ENCODE assay signal across 15 cellular contexts in genomic region chr10:21985541-21985940, GRCh38. TPM values are rescaled to one million over a fixed set of nuclear protein-coding genes. Genes with fewer than 3 reads are reported as not detected.
DNase-seq lines count a peak whose midpoint lies in the region; ATAC-seq, FAIRE-seq and TF ChIP-seq lines count a peak whose summit lies in the region.
"Had no signal": no experiment of that assay in that cellular context is flagged by ENCODE, and none has a peak within 500 bp of the region (broad histone marks: within the 10 kb centered on the region; RNA-seq: fewer than 3 reads in every experiment).

No MANE protein-coding gene starts in this region.

- peaks cover 5% of the 10 kb centered on the region for H3K36me3 Mint-ChIP-seq in astrocyte (ENCODE audit: low read depth, unreplicated experiment)

- H3K9me3 ChIP-seq in IMR-90 (ENCODE audit: control insufficient read depth, insufficient read depth, low read length) (no peaks in the 10 kb centered on the region), astrocyte (ENCODE audit: insufficient read depth, low read depth, low read length) (no peaks in the 10 kb centered on the region)
- H3K9me3 ChIP-seq: SJSA1 had no signal

- H3K9ac ChIP-seq in IMR-90 (ENCODE audit: low read depth, low read length) (no peak overlapping the region), astrocyte (ENCODE audit: low read length) (no peak overlapping the region)

- H3K27me3 Mint-ChIP-seq in astrocyte (ENCODE audit: low read depth, unreplicated experiment) = no peaks in the 10 kb centered on the region

- H3K14ac ChIP-seq in IMR-90 (replicated peaks; ENCODE audit: low read depth, low read length) = no peak overlapping the region

- H3K9me1 ChIP-seq in IMR-90 (ENCODE audit: insufficient read depth, low read length) = no peaks in the 10 kb centered on the region

- no peak overlapping the region for H4K5ac ChIP-seq in IMR-90 (ENCODE audit: low read depth, low read length)

- in situ Hi-C loops in IMR-90 (cut with MboI; ENCODE audit: low sequenced_read_pairs) = no loop called here

- H3K23ac ChIP-seq in IMR-90 (ENCODE audit: low read depth, low read length) = no peak overlapping the region

- no peak for FAIRE-seq in astrocyte (lab: Jason Lieb, UNC)
- FAIRE-seq: D721Med, H54 had no signal

- H2BK120ac ChIP-seq in IMR-90 (ENCODE audit: low read depth, low read length) = no peak overlapping the region

- POLR2A ChIA-PET in IMR-90 (lab: Charles Lee; ENCODE audit: unreplicated experiment) = no interaction called here

- H3K36me3 ChIP-seq in IMR-90 (ENCODE audit: control insufficient read depth, insufficient read depth, low read length) (no peaks in the 10 kb centered on the region), astrocyte (ENCODE audit: insufficient read depth, low read length) (no peaks in the 10 kb centered on the region)
- H3K36me3 ChIP-seq: SJSA1 had no signal

- no peak overlapping the region for H3K27ac ChIP-seq in IMR-90 (ENCODE audit: insufficient read depth, low read length)
- no peak overlapping the region for H3K27ac ChIP-seq in astrocyte (ENCODE audit: low read depth, low read length)
- H3K27ac ChIP-seq: SJSA1 had no signal

- H3K9me3 Mint-ChIP-seq in astrocyte (ENCODE audit: unreplicated experiment) = no peaks in the 10 kb centered on the region

- H4K20me1 ChIP-seq in IMR-90 (ENCODE audit: insufficient read depth, low read length) = no peaks in the 10 kb centered on the region
- H4K20me1 ChIP-seq in astrocyte (ENCODE audit: insufficient read depth, low read length) = peaks cover 20% of the 10 kb centered on the region

- no peak overlapping the region for H2BK20ac ChIP-seq in IMR-90 (ENCODE audit: low read depth, low read length)

- no peak for ATAC-seq in IMR-90 (ENCODE audit: low read depth)
- ATAC-seq: CD8-positive, alpha-beta T cell had no signal

- H3K4me3 Mint-ChIP-seq in astrocyte (ENCODE audit: unreplicated experiment) = no peak overlapping the region
- H3K4me3 Mint-ChIP-seq: CD8-positive, alpha-beta T cell had no signal

- H4K91ac ChIP-seq in IMR-90 (ENCODE audit: insufficient read depth, low read depth, low read length) = no peak overlapping the region

- H3K4me3 ChIP-seq in IMR-90 (ENCODE audit: insufficient read depth, low read depth, low read length) = no peak overlapping the region
- H3K4me3 ChIP-seq in astrocyte (ENCODE audit: insufficient read depth, low read depth, low read length) = no peak overlapping the region
- H3K4me3 ChIP-seq in fibroblast of mammary gland (ENCODE audit: control insufficient read depth, low read depth, low read length) = no peak overlapping the region
- H3K4me3 ChIP-seq: SJSA1 had no signal

- no peak overlapping the region for H2BK15ac ChIP-seq in IMR-90 (ENCODE audit: low read depth, low read length)

- H3K4me1 Mint-ChIP-seq in astrocyte (ENCODE audit: low read depth, unreplicated experiment) = peaks cover 4% of the 10 kb centered on the region

- CTCF ChIA-PET in IMR-90 (lab: Yijun Ruan, JAX) = interaction anchor here (0.7 kb wide), 1 partner anchor 345 kb away, joined by 5 read pairs; no protein-coding TSS in a partner anchor

- no CpG with 5 or more reads among the region's 1 CpG for WGBS in IMR-90 (ENCODE audit: extremely low coverage in 2 of 2, insufficient read length in 1 of 2), 2 experiments

- H3K27me3 ChIP-seq in IMR-90 (ENCODE audit: control insufficient read depth, insufficient read depth, low read length) (no peaks in the 10 kb centered on the region), astrocyte (ENCODE audit: insufficient read depth, low read length) (no peaks in the 10 kb centered on the region)
- H3K27me3 ChIP-seq: SJSA1 had no signal

- H3K79me2 ChIP-seq in astrocyte (ENCODE audit: insufficient read depth, low read length) = peaks cover 54% of the 10 kb centered on the region

- H3K4ac ChIP-seq in IMR-90 (ENCODE audit: low read depth, low read length) = no peak overlapping the region

- H3K56ac ChIP-seq in IMR-90 (ENCODE audit: extremely low read depth, insufficient read depth, low read length) = no peak overlapping the region

- no peak for TF ChIP-seq POLR2A in IMR-90 (IDR thresholded peaks at IDR 0.05; ENCODE audit: low read depth, low read length)

- no peak overlapping the region for H2AK5ac ChIP-seq in IMR-90 (ENCODE audit: low read depth, low read length)

- TF ChIP-seq CTCF in IMR-90 (conservative IDR thresholded peaks at IDR 0.05; ENCODE audit: low read depth, low read length) (no peak), astrocyte (IDR thresholded peaks at IDR 0.05; ENCODE audit: insufficient read depth, low read depth, low read length) (no peak), fibroblast of mammary gland (conservative IDR thresholded peaks at IDR 0.05; ENCODE audit: control insufficient read depth, insufficient read depth, low read depth, low read length) (no peak)

- no peak overlapping the region for H3K18ac ChIP-seq in IMR-90 (ENCODE audit: low read depth, low read length)

- H3K4me1 ChIP-seq in IMR-90 (ENCODE audit: control insufficient read depth, insufficient read depth, low read length) (0 out of 2 replicates have a peak, but pooled peaks cover 2% of the 10 kb centered on the region), astrocyte (ENCODE audit: insufficient read depth, low read length) (no peaks in the 10 kb centered on the region)
- H3K4me1 ChIP-seq: SJSA1 had no signal

- BruUV-seq in IMR-90 (replicated peaks; lab: Mats Ljungman, UMichigan) = no TSS peak

- no peak overlapping the region for H3K27ac Mint-ChIP-seq in astrocyte (ENCODE audit: unreplicated experiment)
- H3K27ac Mint-ChIP-seq: CD8-positive, alpha-beta T cell had no signal

- H3K4me2 ChIP-seq in IMR-90 (ENCODE audit: low read depth, low read length) (no peak overlapping the region), astrocyte (ENCODE audit: low read length) (no peak overlapping the region)

- no peak overlapping the region for H2BK5ac ChIP-seq in IMR-90 (ENCODE audit: low read depth, low read length, poor library complexity, severe bottlenecking)

- intact Hi-C loops in IMR-90 (cut with micrococcal nuclease) = no loop called here

- dilution Hi-C loops in IMR-90 (cut with HindIII; ENCODE audit: low sequenced_read_pairs, unreplicated experiment) = no loop called here

- no peak overlapping the region for H2AK9ac ChIP-seq in IMR-90 (replicated peaks; ENCODE audit: low read depth, low read length, poor library complexity)

- no peak overlapping the region for H4K8ac ChIP-seq in IMR-90 (ENCODE audit: low read depth in 2 of 2, low read length in 2 of 2)

- DNase-seq in IMR-90 = peak; percentile 32
- DNase-seq in astrocyte (ENCODE audit: low read depth) = peak; percentile 75
- DNase-seq in fibroblast of mammary gland (ENCODE audit: low read depth) = peak; percentile 75
- peak; percentile 49 for DNase-seq in stromal cell of bone marrow (ENCODE audit: low read depth)
- no peak for DNase-seq in NCI-H1436 treated with DMSO at 0.1 percent for 48 hours (lab: John Stamatoyannopoulos, UW)
- DNase-seq in NCI-H510A (lab: John Stamatoyannopoulos, UW) = no peak
- DNase-seq in NCI-H1436 (lab: John Stamatoyannopoulos, UW) = no peak
- DNase-seq: CD8-positive, alpha-beta T cell; DMS79 treated with DMSO at 0.1 percent for 48 hours; GDM1; NCI-H2029 treated with DMSO at 0.1 percent for 48 hours; NCI-H524 treated with DMSO at 0.1 percent for 48 hours had no signal

- H2AFZ ChIP-seq in IMR-90 (replicated peaks; ENCODE audit: low read length, poor library complexity) = no peak overlapping the region
- H2AFZ ChIP-seq in astrocyte (ENCODE audit: low read depth, low read length) = no peak overlapping the region

- peaks cover 6 to 11% of the 10 kb centered on the region in 2 experiments for H3K79me1 ChIP-seq in IMR-90 (ENCODE audit: low read depth in 1 of 2, low read length in 2 of 2)

- TF ChIP-seq RAD21 in IMR-90 (IDR thresholded peaks at IDR 0.05; ENCODE audit: low read length) = no peak

TF ChIP-seq in IMR-90, 13 proteins besides CTCF, POLR2A, EP300 and RAD21:
- TF ChIP-seq USF2 (IDR thresholded peaks at IDR 0.05; ENCODE audit: low read depth, low read length) = no peak
- TF ChIP-seq MXI1 (IDR thresholded peaks at IDR 0.05; ENCODE audit: borderline replicate concordance, low read depth, low read length) = no peak
- no peak for TF ChIP-seq FOS (IDR thresholded peaks at IDR 0.05; ENCODE audit: low read depth, low read length)
- no peak for TF ChIP-seq BHLHE40 (IDR thresholded peaks at IDR 0.05; ENCODE audit: low read depth, low read length)
- no peak for TF ChIP-seq MAZ (IDR thresholded peaks at IDR 0.05; ENCODE audit: borderline replicate concordance, low read depth, low read length)

RNA-seq across cellular contexts. Expression of gene DNAJC1, which starts 18.0 kb away (rescaled TPM):
- total RNA-seq in IMR-90 (2012; rRNA removed) (13.3 and 22.8 TPM in 2 replicates), astrocyte (66.8 and 67.1 TPM in 2 replicates)
- polyA plus RNA-seq in IMR-90 (2012; rRNA removed) = 12.7 and 13.7 TPM in 2 replicates
- polyA plus RNA-seq in IMR-90 (2012; cell fraction: cytosol; rRNA removed) = 9.3 and 12.0 TPM in 2 replicates
- polyA plus RNA-seq in IMR-90 (2012; cell fraction: nucleus; rRNA removed; ENCODE audit: low replicate concordance) = 7.1 and 10.2 TPM in 2 replicates

Comparison
In these comparisons a context has a peak if more than half of its experiments do, and no peak if none do; other contexts are left out.
1. DNase-seq: peak in IMR-90 (single experiment), astrocyte (single experiment), fibroblast of mammary gland (single experiment) and stromal cell of bone marrow (single experiment); none in NCI-H1436 treated with DMSO at 0.1 percent for 48 hours (single experiment), NCI-H510A (single experiment) and NCI-H1436 (single experiment).